Comparison of ENCODE assay signal across 19 cellular contexts in genomic region chr4:67632492-67632891, GRCh38.
DNase-seq lines count a peak whose midpoint lies in the region; ATAC-seq and TF ChIP-seq lines count a peak whose summit lies in the region.
"Had no signal": no experiment of that assay in that cellular context is flagged by ENCODE, and none has a peak within 500 bp of the region (broad histone marks: within the 10 kb centered on the region; RNA-seq: fewer than 3 reads in every experiment).

No MANE protein-coding gene starts in this region.

- H3K27me3 Mint-ChIP-seq in activated naive CD8-positive, alpha-beta T cell: no peaks in the 10 kb centered on the region
- no peaks in the 10 kb centered on the region for H3K27me3 Mint-ChIP-seq in activated naive CD8-positive, alpha-beta T cell treated with anti-CD3 and anti-CD28 coated beads, Interleukin-2, amount 50 U/mL, for 24 hours
- no peaks in the 10 kb centered on the region for H3K27me3 Mint-ChIP-seq in central memory CD8-positive, alpha-beta T cell
- no peaks in the 10 kb centered on the region for H3K27me3 Mint-ChIP-seq in type B pancreatic cell
- H3K27me3 Mint-ChIP-seq: brain had no signal

- H3K9me3 ChIP-seq in esophagus muscularis mucosa: no peaks in the 10 kb centered on the region
- H3K9me3 ChIP-seq: sigmoid colon, transverse colon had no signal

- peak overlapping the region; percentile 30 for H3K4me3 Mint-ChIP-seq in activated naive CD8-positive, alpha-beta T cell
- no peak overlapping the region for H3K4me3 Mint-ChIP-seq in activated naive CD8-positive, alpha-beta T cell treated with anti-CD3 and anti-CD28 coated beads, Interleukin-2, amount 50 U/mL, for 24 hours
- H3K4me3 Mint-ChIP-seq in central memory CD8-positive, alpha-beta T cell: no peak overlapping the region
- H3K4me3 Mint-ChIP-seq in type B pancreatic cell: no peak overlapping the region
- H3K4me3 Mint-ChIP-seq: brain had no signal

- no peaks in the 10 kb centered on the region for H3K27me3 ChIP-seq in esophagus muscularis mucosa
- H3K27me3 ChIP-seq: sigmoid colon, transverse colon had no signal

- no peaks in the 10 kb centered on the region for H3K9me3 Mint-ChIP-seq in activated naive CD8-positive, alpha-beta T cell (ENCODE audit: low read depth)
- H3K9me3 Mint-ChIP-seq in activated naive CD8-positive, alpha-beta T cell treated with anti-CD3 and anti-CD28 coated beads, Interleukin-2, amount 50 U/mL, for 24 hours: no peaks in the 10 kb centered on the region
- no peaks in the 10 kb centered on the region for H3K9me3 Mint-ChIP-seq in central memory CD8-positive, alpha-beta T cell
- H3K9me3 Mint-ChIP-seq in type B pancreatic cell: no peaks in the 10 kb centered on the region

- H3K4me1 ChIP-seq in esophagus muscularis mucosa: no peaks in the 10 kb centered on the region
- H3K4me1 ChIP-seq: sigmoid colon, transverse colon had no signal

- H3K36me3 ChIP-seq in esophagus muscularis mucosa: peaks cover 12 to 73% (median 46%) of the 10 kb centered on the region in 4 donors

- TF ChIP-seq POLR2A in NB4 (IDR thresholded peaks at IDR 0.05; ENCODE audit: extremely low read depth, insufficient read length) (no peak), esophagus muscularis mucosa (IDR thresholded peaks at IDR 0.05; ENCODE audit: low read depth) (no peak)

- peaks cover 18% of the 10 kb centered on the region for H3K4me1 Mint-ChIP-seq in activated naive CD8-positive, alpha-beta T cell (ENCODE audit: low read depth)
- H3K4me1 Mint-ChIP-seq in activated naive CD8-positive, alpha-beta T cell treated with anti-CD3 and anti-CD28 coated beads, Interleukin-2, amount 50 U/mL, for 24 hours: no peaks in the 10 kb centered on the region
- H3K4me1 Mint-ChIP-seq in central memory CD8-positive, alpha-beta T cell: no peaks in the 10 kb centered on the region
- no peaks in the 10 kb centered on the region for H3K4me1 Mint-ChIP-seq in type B pancreatic cell (ENCODE audit: unreplicated experiment)
- H3K4me1 Mint-ChIP-seq: brain had no signal

- no peak overlapping the region for H3K27ac ChIP-seq in esophagus muscularis mucosa (replicated peaks in 1 of 4)
- H3K27ac ChIP-seq: sigmoid colon, SK-N-MC, transverse colon, VCaP had no signal

- H3K27ac Mint-ChIP-seq in activated naive CD8-positive, alpha-beta T cell: peak overlapping the region; percentile 34
- H3K27ac Mint-ChIP-seq in activated naive CD8-positive, alpha-beta T cell treated with anti-CD3 and anti-CD28 coated beads, Interleukin-2, amount 50 U/mL, for 24 hours: no peak overlapping the region
- H3K27ac Mint-ChIP-seq in central memory CD8-positive, alpha-beta T cell (ENCODE audit: low read depth): peak overlapping the region; percentile 17
- no peak overlapping the region for H3K27ac Mint-ChIP-seq in type B pancreatic cell
- H3K27ac Mint-ChIP-seq: brain had no signal

- 77% methylated on average over 3 of the region's 3 CpGs for WGBS in esophagus muscularis mucosa

- TF ChIP-seq CTCF in NB4 (IDR thresholded peaks at IDR 0.05; ENCODE audit: low read depth, low read length): no peak
- no peak for TF ChIP-seq CTCF in type B pancreatic cell (conservative IDR thresholded peaks at IDR 0.05)
- no peak for TF ChIP-seq CTCF in esophagus muscularis mucosa (IDR thresholded peaks at IDR 0.05)

- peaks cover 21% of the 10 kb centered on the region for H3K36me3 Mint-ChIP-seq in activated naive CD8-positive, alpha-beta T cell
- peaks cover 35% of the 10 kb centered on the region for H3K36me3 Mint-ChIP-seq in activated naive CD8-positive, alpha-beta T cell treated with anti-CD3 and anti-CD28 coated beads, Interleukin-2, amount 50 U/mL, for 24 hours (ENCODE audit: low read depth)
- peaks cover 38% of the 10 kb centered on the region for H3K36me3 Mint-ChIP-seq in central memory CD8-positive, alpha-beta T cell (ENCODE audit: insufficient read depth)
- H3K36me3 Mint-ChIP-seq in type B pancreatic cell: peaks cover 27% of the 10 kb centered on the region

- no peak for TF ChIP-seq EP300 in esophagus muscularis mucosa (IDR thresholded peaks at IDR 0.05)

- intact Hi-C loops in esophagus muscularis mucosa (cut with DNase I): no loop called here

- H3K4me3 ChIP-seq in NB4 (ENCODE audit: low read depth, low read length) (no peak overlapping the region), esophagus muscularis mucosa (no peak overlapping the region)
- H3K4me3 ChIP-seq: sigmoid colon, SK-N-MC, transverse colon had no signal

- no peak for DNase-seq in activated naive CD8-positive, alpha-beta T cell treated with anti-CD3 and anti-CD28 coated beads, Interleukin-2, amount 50 U/mL, for 24 hours
- peak; percentile 17 for DNase-seq in NB4 (ENCODE audit: low read depth)
- no peak for DNase-seq in central memory CD8-positive, alpha-beta T cell (ENCODE audit: low spot score in 2 of 2)
- no peak for DNase-seq in type B pancreatic cell (ENCODE audit: extremely low spot score, unreplicated experiment)
- DNase-seq in esophagus muscularis mucosa (ENCODE audit: extremely low spot score): no peak
- DNase-seq: activated naive CD4-positive, alpha-beta T cell treated with Interleukin-2 at 50 U/mL for 16 hours; dermis blood vessel endothelial cell; NCI-H1694; NCI-H446 treated with DMSO at 0.1 percent for 48 hours; nucleus accumbens; sigmoid colon; stimulated activated CD4-positive, alpha-beta T cell treated with anti-CD3 and anti-CD28 coated beads, Interleukin-2, amount 100 ng/mL, for 48 hours; transverse colon had no signal

- ATAC-seq in activated naive CD8-positive, alpha-beta T cell treated with anti-CD3 and anti-CD28 coated beads, Interleukin-2, amount 50 U/mL, for 24 hours: no peak
- no peak for ATAC-seq in central memory CD8-positive, alpha-beta T cell (replicated peaks; ENCODE audit: extremely low read depth, poor library complexity, severe bottlenecking)
- ATAC-seq in GM18519 (IDR thresholded peaks at IDR 0.05; ENCODE audit: low FRiP score, unreplicated experiment): no peak
- no peak for ATAC-seq in GM18867 (IDR thresholded peaks at IDR 0.05; ENCODE audit: unreplicated experiment)

Comparison
In these comparisons a context has a peak if more than half of its experiments do, and no peak if none do; other contexts are left out.
1. H3K27ac Mint-ChIP-seq: peak in activated naive CD8-positive, alpha-beta T cell (single experiment) and central memory CD8-positive, alpha-beta T cell (single experiment); none in activated naive CD8-positive, alpha-beta T cell treated with anti-CD3 and anti-CD28 coated beads, Interleukin-2, amount 50 U/mL, for 24 hours (single experiment) and type B pancreatic cell (single experiment).